Comparison of ENCODE assay signal across 21 cellular contexts in the genomic region with DNA sequence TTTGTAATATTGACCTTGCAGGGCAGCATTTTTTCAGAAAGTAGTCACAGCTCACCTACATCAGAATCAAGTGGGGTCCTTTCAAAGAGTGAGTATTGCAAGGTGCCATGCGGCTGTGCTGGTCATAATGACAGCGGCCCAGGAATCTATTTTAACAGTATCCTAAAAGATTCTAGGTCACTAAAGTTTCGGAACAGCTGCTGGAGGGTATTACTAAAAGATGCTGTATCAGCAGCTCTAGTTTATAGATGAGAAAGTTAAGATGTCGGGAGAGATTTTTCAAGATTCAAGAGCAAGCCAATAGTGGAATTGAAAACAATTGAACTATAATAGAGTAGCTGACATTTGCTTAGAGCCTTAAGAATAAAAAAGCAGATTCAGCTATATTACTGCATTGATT.
"Had no signal": no experiment of that assay in that cellular context is flagged by ENCODE, and none has a peak within 500 bp of the region (broad histone marks: within the 10 kb centered on the region; RNA-seq: fewer than 3 reads in every experiment).

No MANE protein-coding gene starts in this region.

- H3K36me3 ChIP-seq: SJSA1 had no signal

- H3K4me3 Mint-ChIP-seq: IgD-negative memory B cell had no signal

- H3K4me1 Mint-ChIP-seq: IgD-negative memory B cell had no signal

- H3K9me3 ChIP-seq: SJSA1 had no signal

- H3K27ac Mint-ChIP-seq: IgD-negative memory B cell had no signal

- H3K27me3 Mint-ChIP-seq: IgD-negative memory B cell had no signal

- H3K4me3 ChIP-seq: SJSA1, SK-N-MC had no signal

- DNase-seq: KBM-7, NCI-H1092, NCI-H1105 treated with DMSO at 0.1 percent for 48 hours, NCI-H1417 treated with DMSO at 0.1 percent for 48 hours, NCI-H146, NCI-H1694 treated with DMSO at 0.1 percent for 48 hours, NCI-H1930, NCI-H2081, NCI-H2107, NCI-H2227 treated with DMSO at 0.1 percent for 48 hours, NCI-H524, NCI-H526 treated with DMSO at 0.1 percent for 48 hours, NCI-H748 treated with DMSO at 0.1 percent for 48 hours, Right ventricle myocardium superior, RPMI8226, SIG-M5 had no signal

- H3K27ac ChIP-seq: HL-60, SJSA1, SK-N-MC had no signal

- H3K27me3 ChIP-seq: SJSA1 had no signal

- H3K9me3 Mint-ChIP-seq: IgD-negative memory B cell had no signal

- FAIRE-seq: RCC 7860 had no signal
